8 cellular contexts compared by ENCODE assay signal in the genomic region with DNA sequence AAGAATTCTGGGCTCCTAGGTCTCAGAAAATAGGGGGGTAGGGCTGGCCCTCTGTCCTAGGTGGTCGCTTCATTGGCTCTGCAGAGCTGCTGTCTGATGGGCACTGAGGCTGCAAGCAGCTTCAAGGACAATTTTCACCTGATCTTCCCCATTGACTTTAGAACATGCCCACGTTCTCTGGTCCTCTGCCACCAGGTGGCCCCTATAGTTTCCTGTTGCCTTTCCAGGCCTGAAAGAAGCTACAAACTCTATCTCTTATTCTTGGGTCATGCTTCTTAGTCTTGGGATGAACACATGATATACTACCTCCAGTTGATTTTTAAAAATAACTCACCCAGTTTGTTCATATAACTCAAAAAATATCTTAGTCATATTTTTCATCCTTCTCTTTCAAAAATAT. TPM values are rescaled to one million over a fixed set of nuclear protein-coding genes. Genes with fewer than 3 reads are reported as not detected.
A peak's percentile ranks its signal among the peaks of the same experiment; 100 is the strongest.
DNase-seq lines count a peak whose midpoint lies in the region; ATAC-seq and TF ChIP-seq lines count a peak whose summit lies in the region.

No MANE protein-coding gene starts in this region.

- no peaks in the 10 kb centered on the region for H3K27me3 ChIP-seq in foreskin keratinocyte

- DNase-seq in NK-92 treated with Interleukin-12 subunit alpha and Interleukin-12 subunit beta, amount 100 ng/mL, for 24 hours (lab: John Stamatoyannopoulos, UW), result peak; percentile 1
- DNase-seq in NK-92 (lab: John Stamatoyannopoulos, UW; ENCODE audit: unreplicated experiment) (no peak), M059J (ENCODE audit: low read depth) (peak; percentile 48), foreskin keratinocyte (peak; percentile 2 to 20), DMS153 treated with DMSO at 0.1 percent for 48 hours (lab: John Stamatoyannopoulos, UW; ENCODE audit: unreplicated experiment) (no peak)
- peak; percentile 42 for DNase-seq in activated CD4-positive, alpha-beta T cell treated with anti-CD3 and anti-CD28 coated beads for 48 hours
- peak; percentile 10 for DNase-seq in stimulated activated CD4-positive, alpha-beta T cell treated with anti-CD3 and anti-CD28 coated beads, Interleukin-2, amount 100 ng/mL, for 4 hours (ENCODE audit: low read depth)

- TF ChIP-seq CTCF in foreskin keratinocyte (conservative IDR thresholded peaks at IDR 0.05), result peak; percentile 58

- H3K27ac ChIP-seq in foreskin keratinocyte, result no peak overlapping the region

- ATAC-seq in foreskin keratinocyte (peak; percentile 50), GM19455 (IDR thresholded peaks at IDR 0.05; ENCODE audit: unreplicated experiment) (no peak)

- H3K4me1 ChIP-seq in foreskin keratinocyte, result no peaks in the 10 kb centered on the region

RNA-seq across cellular contexts. Expression of gene SPZ1, which starts 26.3 kb away (rescaled TPM):
- not detected in 2 replicates for total RNA-seq in M059J (2014; rRNA removed; shearing (Covaris generic))
- total RNA-seq in foreskin keratinocyte, result not detected in 2 replicates
- polyA plus RNA-seq in foreskin keratinocyte, result not detected in 2 replicates

Comparison
In these comparisons a context has a peak if more than half of its experiments do, and no peak if none do; other contexts are left out.
1. DNase-seq: peak in NK-92 treated with Interleukin-12 subunit alpha and Interleukin-12 subunit beta, amount 100 ng/mL, for 24 hours (single experiment), M059J (single experiment), activated CD4-positive, alpha-beta T cell treated with anti-CD3 and anti-CD28 coated beads for 48 hours (single experiment), foreskin keratinocyte (2 of 2) and stimulated activated CD4-positive, alpha-beta T cell treated with anti-CD3 and anti-CD28 coated beads, Interleukin-2, amount 100 ng/mL, for 4 hours (single experiment); none in NK-92 (single experiment) and DMS153 treated with DMSO at 0.1 percent for 48 hours (single experiment).